1 cellular context compared by ENCODE assay signal in the genomic region with DNA sequence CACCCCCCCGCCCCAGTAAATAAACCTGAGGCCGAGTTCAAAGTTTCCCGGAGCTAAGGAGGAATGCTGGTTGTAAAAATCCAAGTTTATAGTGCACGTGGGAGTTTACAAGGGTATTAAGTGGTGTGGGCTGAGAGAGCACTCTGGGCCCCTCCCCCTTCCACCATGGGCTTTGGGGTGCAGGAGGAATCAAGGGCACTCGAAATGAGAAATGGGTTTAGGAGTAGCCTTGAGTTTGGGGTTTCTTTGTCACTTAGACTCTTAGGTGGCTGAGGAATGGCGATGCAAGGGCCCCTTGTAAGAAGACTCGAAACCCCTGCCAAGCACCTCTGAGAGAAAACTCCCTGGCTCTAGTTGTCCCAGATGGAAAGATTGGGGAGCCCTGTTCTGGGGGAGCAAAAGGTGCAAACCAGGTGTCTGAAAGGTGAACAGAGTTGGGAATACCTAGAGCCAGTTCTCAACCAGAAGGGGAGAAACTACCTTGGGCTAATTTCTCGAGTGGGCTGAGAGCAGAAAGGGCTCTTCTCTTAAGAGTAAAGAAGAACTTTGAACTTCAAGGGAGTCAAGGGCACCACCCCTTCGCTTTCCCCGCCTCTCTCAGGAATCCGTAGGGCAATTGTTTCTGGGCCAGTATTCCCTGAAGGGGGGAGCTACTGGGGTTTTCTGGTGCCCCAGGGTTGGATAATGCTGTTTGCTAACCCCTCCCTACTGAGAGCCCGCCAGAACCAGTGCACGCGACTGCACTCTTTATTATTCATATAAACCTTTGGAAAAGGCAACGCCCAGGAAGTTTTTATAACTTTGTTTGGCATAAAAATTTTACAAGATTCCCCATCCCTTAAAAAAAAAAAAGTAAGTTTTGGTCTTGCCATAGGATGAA.
TF ChIP-seq lines count a peak whose summit lies in the region.

No MANE protein-coding gene starts in this region.

TF ChIP-seq in HepG2, 621 proteins besides CTCF, POLR2A, EP300 and RAD21:
- TF ChIP-seq, protein P1, sequence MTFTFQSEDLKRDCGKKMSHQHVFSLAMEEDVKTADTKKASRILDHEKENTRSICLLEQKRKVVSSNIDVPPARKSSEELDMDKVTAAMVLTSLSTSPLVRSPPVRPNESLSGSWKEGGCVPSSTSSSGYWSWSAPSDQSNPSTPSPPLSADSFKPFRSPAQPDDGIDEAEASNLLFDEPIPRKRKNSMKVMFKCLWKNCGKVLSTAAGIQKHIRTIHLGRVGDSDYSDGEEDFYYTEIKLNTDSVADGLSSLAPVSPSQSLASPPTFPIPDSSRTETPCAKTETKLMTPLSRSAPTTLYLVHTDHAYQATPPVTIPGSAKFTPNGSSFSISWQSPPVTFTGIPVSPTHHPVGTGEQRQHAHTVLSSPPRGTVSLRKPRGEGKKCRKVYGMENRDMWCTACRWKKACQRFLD (CRISPR knock-in tag; IDR thresholded peaks at IDR 0.05; ENCODE audit: borderline replicate concordance) = no peak
- TF ChIP-seq, protein P2, sequence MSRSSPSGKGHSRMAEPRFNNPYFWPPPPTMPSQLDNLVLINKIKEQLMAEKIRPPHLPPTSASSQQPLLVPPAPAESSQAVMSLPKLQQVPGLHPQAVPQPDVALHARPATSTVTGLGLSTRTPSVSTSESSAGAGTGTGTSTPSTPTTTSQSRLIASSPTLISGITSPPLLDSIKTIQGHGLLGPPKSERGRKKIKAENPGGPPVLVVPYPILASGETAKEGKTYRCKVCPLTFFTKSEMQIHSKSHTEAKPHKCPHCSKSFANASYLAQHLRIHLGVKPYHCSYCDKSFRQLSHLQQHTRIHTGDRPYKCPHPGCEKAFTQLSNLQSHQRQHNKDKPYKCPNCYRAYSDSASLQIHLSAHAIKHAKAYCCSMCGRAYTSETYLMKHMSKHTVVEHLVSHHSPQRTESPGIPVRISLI (CRISPR knock-in tag; IDR thresholded peaks at IDR 0.05; ENCODE audit: borderline replicate concordance) = no peak
- no peak for TF ChIP-seq FOXP1 (IDR thresholded peaks at IDR 0.05)
- no peak for TF ChIP-seq FOXP1 (CRISPR knock-in tag; IDR thresholded peaks at IDR 0.05)
- TF ChIP-seq ZNF335 (CRISPR knock-in tag; IDR thresholded peaks at IDR 0.05) = no peak
- TF ChIP-seq ZBTB8A (CRISPR knock-in tag; IDR thresholded peaks at IDR 0.05; ENCODE audit: borderline replicate concordance, low read depth) = no peak
- TF ChIP-seq SOX13 (IDR thresholded peaks at IDR 0.05) = no peak
- TF ChIP-seq SOX13 (CRISPR knock-in tag; conservative IDR thresholded peaks at IDR 0.05 in 1 of 2, IDR thresholded peaks at IDR 0.05 in 1 of 2) = peak in 1 of 2 experiments; percentile 13; a peak in 1 of 4 replicates
- TF ChIP-seq NFRKB (IDR thresholded peaks at IDR 0.05) = no peak
- TF ChIP-seq, protein P3, sequence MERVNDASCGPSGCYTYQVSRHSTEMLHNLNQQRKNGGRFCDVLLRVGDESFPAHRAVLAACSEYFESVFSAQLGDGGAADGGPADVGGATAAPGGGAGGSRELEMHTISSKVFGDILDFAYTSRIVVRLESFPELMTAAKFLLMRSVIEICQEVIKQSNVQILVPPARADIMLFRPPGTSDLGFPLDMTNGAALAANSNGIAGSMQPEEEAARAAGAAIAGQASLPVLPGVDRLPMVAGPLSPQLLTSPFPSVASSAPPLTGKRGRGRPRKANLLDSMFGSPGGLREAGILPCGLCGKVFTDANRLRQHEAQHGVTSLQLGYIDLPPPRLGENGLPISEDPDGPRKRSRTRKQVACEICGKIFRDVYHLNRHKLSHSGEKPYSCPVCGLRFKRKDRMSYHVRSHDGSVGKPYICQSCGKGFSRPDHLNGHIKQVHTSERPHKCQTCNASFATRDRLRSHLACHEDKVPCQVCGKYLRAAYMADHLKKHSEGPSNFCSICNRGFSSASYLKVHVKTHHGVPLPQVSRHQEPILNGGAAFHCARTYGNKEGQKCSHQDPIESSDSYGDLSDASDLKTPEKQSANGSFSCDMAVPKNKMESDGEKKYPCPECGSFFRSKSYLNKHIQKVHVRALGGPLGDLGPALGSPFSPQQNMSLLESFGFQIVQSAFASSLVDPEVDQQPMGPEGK (CRISPR knock-in tag; IDR thresholded peaks at IDR 0.05) = 0 out of 2 replicates have a peak, but pooled peaks have one; percentile 23
- TF ChIP-seq, protein P4, sequence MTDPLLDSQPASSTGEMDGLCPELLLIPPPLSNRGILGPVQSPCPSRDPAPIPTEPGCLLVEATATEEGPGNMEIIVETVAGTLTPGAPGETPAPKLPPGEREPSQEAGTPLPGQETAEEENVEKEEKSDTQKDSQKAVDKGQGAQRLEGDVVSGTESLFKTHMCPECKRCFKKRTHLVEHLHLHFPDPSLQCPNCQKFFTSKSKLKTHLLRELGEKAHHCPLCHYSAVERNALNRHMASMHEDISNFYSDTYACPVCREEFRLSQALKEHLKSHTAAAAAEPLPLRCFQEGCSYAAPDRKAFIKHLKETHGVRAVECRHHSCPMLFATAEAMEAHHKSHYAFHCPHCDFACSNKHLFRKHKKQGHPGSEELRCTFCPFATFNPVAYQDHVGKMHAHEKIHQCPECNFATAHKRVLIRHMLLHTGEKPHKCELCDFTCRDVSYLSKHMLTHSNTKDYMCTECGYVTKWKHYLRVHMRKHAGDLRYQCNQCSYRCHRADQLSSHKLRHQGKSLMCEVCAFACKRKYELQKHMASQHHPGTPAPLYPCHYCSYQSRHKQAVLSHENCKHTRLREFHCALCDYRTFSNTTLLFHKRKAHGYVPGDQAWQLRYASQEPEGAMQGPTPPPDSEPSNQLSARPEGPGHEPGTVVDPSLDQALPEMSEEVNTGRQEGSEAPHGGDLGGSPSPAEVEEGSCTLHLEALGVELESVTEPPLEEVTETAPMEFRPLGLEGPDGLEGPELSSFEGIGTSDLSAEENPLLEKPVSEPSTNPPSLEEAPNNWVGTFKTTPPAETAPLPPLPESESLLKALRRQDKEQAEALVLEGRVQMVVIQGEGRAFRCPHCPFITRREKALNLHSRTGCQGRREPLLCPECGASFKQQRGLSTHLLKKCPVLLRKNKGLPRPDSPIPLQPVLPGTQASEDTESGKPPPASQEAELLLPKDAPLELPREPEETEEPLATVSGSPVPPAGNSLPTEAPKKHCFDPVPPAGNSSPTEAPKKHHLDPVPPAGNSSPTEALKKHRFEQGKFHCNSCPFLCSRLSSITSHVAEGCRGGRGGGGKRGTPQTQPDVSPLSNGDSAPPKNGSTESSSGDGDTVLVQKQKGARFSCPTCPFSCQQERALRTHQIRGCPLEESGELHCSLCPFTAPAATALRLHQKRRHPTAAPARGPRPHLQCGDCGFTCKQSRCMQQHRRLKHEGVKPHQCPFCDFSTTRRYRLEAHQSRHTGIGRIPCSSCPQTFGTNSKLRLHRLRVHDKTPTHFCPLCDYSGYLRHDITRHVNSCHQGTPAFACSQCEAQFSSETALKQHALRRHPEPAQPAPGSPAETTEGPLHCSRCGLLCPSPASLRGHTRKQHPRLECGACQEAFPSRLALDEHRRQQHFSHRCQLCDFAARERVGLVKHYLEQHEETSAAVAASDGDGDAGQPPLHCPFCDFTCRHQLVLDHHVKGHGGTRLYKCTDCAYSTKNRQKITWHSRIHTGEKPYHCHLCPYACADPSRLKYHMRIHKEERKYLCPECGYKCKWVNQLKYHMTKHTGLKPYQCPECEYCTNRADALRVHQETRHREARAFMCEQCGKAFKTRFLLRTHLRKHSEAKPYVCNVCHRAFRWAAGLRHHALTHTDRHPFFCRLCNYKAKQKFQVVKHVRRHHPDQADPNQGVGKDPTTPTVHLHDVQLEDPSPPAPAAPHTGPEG (CRISPR knock-in tag; IDR thresholded peaks at IDR 0.05) = no peak
- TF ChIP-seq ELF4 (CRISPR knock-in tag; IDR thresholded peaks at IDR 0.05; ENCODE audit: borderline replicate concordance) = no peak
- TF ChIP-seq, protein P5, sequence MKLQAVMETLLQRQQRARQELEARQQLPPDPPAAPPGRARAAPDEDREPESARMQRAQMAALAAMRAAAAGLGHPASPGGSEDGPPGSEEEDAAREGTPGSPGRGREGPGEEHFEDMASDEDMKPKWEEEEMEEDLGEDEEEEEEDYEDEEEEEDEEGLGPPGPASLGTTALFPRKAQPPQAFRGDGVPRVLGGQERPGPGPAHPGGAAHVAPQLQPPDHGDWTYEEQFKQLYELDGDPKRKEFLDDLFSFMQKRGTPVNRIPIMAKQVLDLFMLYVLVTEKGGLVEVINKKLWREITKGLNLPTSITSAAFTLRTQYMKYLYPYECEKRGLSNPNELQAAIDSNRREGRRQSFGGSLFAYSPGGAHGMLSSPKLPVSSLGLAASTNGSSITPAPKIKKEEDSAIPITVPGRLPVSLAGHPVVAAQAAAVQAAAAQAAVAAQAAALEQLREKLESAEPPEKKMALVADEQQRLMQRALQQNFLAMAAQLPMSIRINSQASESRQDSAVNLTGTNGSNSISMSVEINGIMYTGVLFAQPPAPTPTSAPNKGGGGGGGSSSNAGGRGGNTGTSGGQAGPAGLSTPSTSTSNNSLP (IDR thresholded peaks at IDR 0.05; ENCODE audit: low read depth, low read length) = no peak
- TF ChIP-seq PAX8 (CRISPR knock-in tag; IDR thresholded peaks at IDR 0.05; ENCODE audit: borderline replicate concordance) = no peak
- TF ChIP-seq BRD4 (CRISPR knock-in tag; IDR thresholded peaks at IDR 0.05) = no peak
- TF ChIP-seq GFI1 (CRISPR knock-in tag; IDR thresholded peaks at IDR 0.05; ENCODE audit: borderline replicate concordance) = no peak
- no peak for TF ChIP-seq NR2F1 (CRISPR knock-in tag; IDR thresholded peaks at IDR 0.05)
- no peak for TF ChIP-seq HCFC1 (IDR thresholded peaks at IDR 0.05; ENCODE audit: low read depth, low read length)
- no peak for TF ChIP-seq SUZ12 (IDR thresholded peaks at IDR 0.05; ENCODE audit: low read depth, low read length)
- no peak for TF ChIP-seq CCAR2 (optimal IDR thresholded peaks at IDR 0.05; ENCODE audit: low read depth, low read length)
- TF ChIP-seq, protein P6, sequence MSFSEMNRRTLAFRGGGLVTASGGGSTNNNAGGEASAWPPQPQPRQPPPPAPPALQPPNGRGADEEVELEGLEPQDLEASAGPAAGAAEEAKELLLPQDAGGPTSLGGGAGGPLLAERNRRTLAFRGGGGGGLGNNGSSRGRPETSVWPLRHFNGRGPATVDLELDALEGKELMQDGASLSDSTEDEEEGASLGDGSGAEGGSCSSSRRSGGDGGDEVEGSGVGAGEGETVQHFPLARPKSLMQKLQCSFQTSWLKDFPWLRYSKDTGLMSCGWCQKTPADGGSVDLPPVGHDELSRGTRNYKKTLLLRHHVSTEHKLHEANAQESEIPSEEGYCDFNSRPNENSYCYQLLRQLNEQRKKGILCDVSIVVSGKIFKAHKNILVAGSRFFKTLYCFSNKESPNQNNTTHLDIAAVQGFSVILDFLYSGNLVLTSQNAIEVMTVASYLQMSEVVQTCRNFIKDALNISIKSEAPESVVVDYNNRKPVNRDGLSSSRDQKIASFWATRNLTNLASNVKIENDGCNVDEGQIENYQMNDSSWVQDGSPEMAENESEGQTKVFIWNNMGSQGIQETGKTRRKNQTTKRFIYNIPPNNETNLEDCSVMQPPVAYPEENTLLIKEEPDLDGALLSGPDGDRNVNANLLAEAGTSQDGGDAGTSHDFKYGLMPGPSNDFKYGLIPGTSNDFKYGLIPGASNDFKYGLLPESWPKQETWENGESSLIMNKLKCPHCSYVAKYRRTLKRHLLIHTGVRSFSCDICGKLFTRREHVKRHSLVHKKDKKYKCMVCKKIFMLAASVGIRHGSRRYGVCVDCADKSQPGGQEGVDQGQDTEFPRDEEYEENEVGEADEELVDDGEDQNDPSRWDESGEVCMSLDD (CRISPR knock-in tag; IDR thresholded peaks at IDR 0.05; ENCODE audit: borderline replicate concordance) = peak; percentile 58; the same call in 1 of the 2 replicates
- TF ChIP-seq SNAI1 (CRISPR knock-in tag; IDR thresholded peaks at IDR 0.05; ENCODE audit: borderline replicate concordance) = no peak
- no peak for TF ChIP-seq RORA (CRISPR knock-in tag; IDR thresholded peaks at IDR 0.05)
- no peak for TF ChIP-seq ZC3H4 (CRISPR knock-in tag; IDR thresholded peaks at IDR 0.05; ENCODE audit: borderline replicate concordance)
- TF ChIP-seq, protein P7, sequence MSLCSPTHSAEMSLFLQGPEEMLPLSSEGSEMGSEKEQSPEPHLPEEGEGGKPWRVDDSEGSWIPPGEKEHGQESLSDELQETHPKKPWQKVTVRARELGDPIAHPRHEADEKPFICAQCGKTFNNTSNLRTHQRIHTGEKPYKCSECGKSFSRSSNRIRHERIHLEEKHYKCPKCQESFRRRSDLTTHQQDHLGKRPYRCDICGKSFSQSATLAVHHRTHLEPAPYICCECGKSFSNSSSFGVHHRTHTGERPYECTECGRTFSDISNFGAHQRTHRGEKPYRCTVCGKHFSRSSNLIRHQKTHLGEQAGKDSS (CRISPR knock-in tag; IDR thresholded peaks at IDR 0.05; ENCODE audit: borderline replicate concordance, low read depth) = no peak
- no peak for TF ChIP-seq RFX3 (CRISPR knock-in tag; IDR thresholded peaks at IDR 0.05)
TF ChIP-seq in HepG2: peak in this region for 3.
